Comparison of ENCODE assay signal across 38 cellular contexts in the genomic region with DNA sequence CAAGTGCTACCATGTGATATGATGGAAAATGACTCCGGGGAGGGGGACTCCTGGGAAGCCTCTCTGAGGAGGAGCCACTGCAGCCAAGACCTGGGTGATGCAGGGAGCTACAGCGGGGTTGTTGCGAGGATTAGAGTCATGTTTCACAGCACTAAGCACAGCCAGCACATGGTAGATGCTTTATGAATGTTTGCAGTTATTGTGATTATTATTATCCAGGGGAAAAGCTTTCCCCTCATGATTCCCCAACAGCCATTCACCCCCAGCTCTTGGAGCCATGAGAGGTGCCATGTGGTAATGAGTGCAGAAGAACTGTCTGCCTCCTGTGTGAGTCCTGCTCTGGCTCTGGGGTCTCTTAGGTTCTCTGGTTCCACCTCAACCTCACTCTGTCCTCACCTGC. TPM values are rescaled to one million over a fixed set of nuclear protein-coding genes. Genes with fewer than 3 reads are reported as not detected.
"Had no signal": no experiment of that assay in that cellular context is flagged by ENCODE, and none has a peak within 500 bp of the region (broad histone marks: within the 10 kb centered on the region; RNA-seq: fewer than 3 reads in every experiment).

No MANE protein-coding gene starts in this region.

- ATAC-seq: activated CD8-positive, alpha-beta T cell treated with anti-CD3 and anti-CD28 coated beads for 36 hours; activated naive CD4-positive, alpha-beta T cell treated with anti-CD3 and anti-CD28 coated beads, Interleukin-2, amount 50 U/mL, for 72 hours; activated T-cell treated with anti-CD3 and anti-CD28 coated beads, Interleukin-2, amount 50 U/mL, for 4 hours; activated T-cell treated with anti-CD3 and anti-CD28 coated beads, Interleukin-2, amount 50 U/mL, for 72 hours; activated T-helper 17 cell treated with anti-CD3 and anti-CD28 coated beads, Interleukin-2, amount 50 U/mL, for 72 hours; body of pancreas had no signal

- DNase-seq: activated B cell treated with CpG ODN at 0.5 μM for 24 hours; activated CD4-positive, alpha-beta memory T cell treated with anti-CD3 and anti-CD28 coated beads for 36 hours; activated CD4-positive, alpha-beta T cell treated with anti-CD3 and anti-CD28 coated beads for 4 hours; activated CD4-positive, alpha-beta T cell treated with anti-CD3 and anti-CD28 coated beads, Interleukin-2, amount 10 ng/mL, durations not matched to agents 24 days and 14 days; activated CD4-positive, alpha-beta T cell treated with anti-CD3 and anti-CD28 coated beads, Interleukin-2, amount 50 U/mL, for 1 hour; activated CD4-positive, alpha-beta T cell treated with anti-CD3 and anti-CD28 coated beads, Interleukin-2, amount 50 U/mL, for 4 hours; activated CD4-positive, CD25-positive, alpha-beta regulatory T cell treated with anti-CD3 and anti-CD28 coated beads, Interleukin-2, amount 50 U/mL, for 72 hours; activated CD8-positive, alpha-beta memory T cell treated with anti-CD3 and anti-CD28 coated beads, Interleukin-2, amount 50 U/mL, for 4 hours; activated CD8-positive, alpha-beta T cell treated with anti-CD3 and anti-CD28 coated beads for 36 hours; activated effector memory CD4-positive, alpha-beta T cell treated with anti-CD3 and anti-CD28 coated beads, Interleukin-2, amount 50 U/mL, for 16 hours; activated gamma-delta T cell treated with Interleukin-2 at 50 U/mL for 16 hours; activated naive CD4-positive, alpha-beta T cell; activated naive CD4-positive, alpha-beta T cell treated with anti-CD3 and anti-CD28 coated beads for 36 hours; activated naive CD4-positive, alpha-beta T cell treated with anti-CD3 and anti-CD28 coated beads, Interleukin-2, amount 50 U/mL, for 16 hours; activated naive CD8-positive, alpha-beta T cell treated with anti-CD3 and anti-CD28 coated beads for 36 hours; activated T-cell treated with anti-CD3 and anti-CD28 coated beads for 4 hours; activated T-cell treated with anti-CD3 and anti-CD28 coated beads, Interleukin-2, amount 50 U/mL, for 1 hour; activated T-cell treated with anti-CD3 and anti-CD28 coated beads, Interleukin-2, amount 50 U/mL, for 4 hours; activated T-cell treated with anti-CD3 and anti-CD28 coated beads, Interleukin-2, amount 50 U/mL, for 72 hours; adrenal gland; amniotic stem cell; aorta; body of pancreas; brain microvascular endothelial cell; central memory CD4-positive, alpha-beta T cell; colonic mucosa; T-helper 2 cell; T-helper 9 cell had no signal

- H3K27ac Mint-ChIP-seq: activated B cell treated with CpG ODN at 0.5 μM for 24 hours; activated CD4-positive, alpha-beta memory T cell treated with anti-CD3 and anti-CD28 coated beads for 36 hours; activated CD4-positive, alpha-beta T cell treated with anti-CD3 and anti-CD28 coated beads, Interleukin-2, amount 10 ng/mL, durations not matched to agents 24 days and 14 days; activated CD8-positive, alpha-beta T cell treated with anti-CD3 and anti-CD28 coated beads for 36 hours; activated naive CD4-positive, alpha-beta T cell treated with anti-CD3 and anti-CD28 coated beads for 36 hours; activated naive CD4-positive, alpha-beta T cell treated with anti-CD3 and anti-CD28 coated beads, Interleukin-2, amount 50 U/mL, for 72 hours; activated naive CD8-positive, alpha-beta T cell treated with anti-CD3 and anti-CD28 coated beads for 36 hours; activated T-cell treated with anti-CD3 and anti-CD28 coated beads, Interleukin-2, amount 50 U/mL, for 72 hours; activated T-helper 1 cell treated with anti-CD3 and anti-CD28 coated beads, Interleukin-12 subunit alpha, Interleukin-12 subunit beta, Interleukin-2, Interleukin-4 antibody, amounts not matched to agents 30 ng/mL and 10 ng/mL and 1 ng/mL, durations not matched to agents 14 hours and 24 hours and 36 hours; activated T-helper 17 cell treated with anti-CD3 and anti-CD28 coated beads, Interleukin-2, amount 50 U/mL, for 72 hours; T-helper 2 cell treated with Interferon-gamma antibody and Interleukin-4, amounts not matched to agents 5 μg/mL and 100 μg/mL, for 36 hours had no signal

- H3K27me3 ChIP-seq: adrenal gland, body of pancreas, brain microvascular endothelial cell, colonic mucosa had no signal

- FAIRE-seq: astrocyte, TTC549 had no signal

- H3K4me1 Mint-ChIP-seq: activated B cell treated with CpG ODN at 0.5 μM for 24 hours; activated naive CD8-positive, alpha-beta T cell treated with anti-CD3 and anti-CD28 coated beads for 36 hours; activated T-helper 17 cell treated with anti-CD3 and anti-CD28 coated beads, Interleukin-2, amount 50 U/mL, for 72 hours had no signal

- H3K9me3 Mint-ChIP-seq: activated B cell treated with CpG ODN at 0.5 μM for 24 hours; activated CD4-positive, alpha-beta memory T cell treated with anti-CD3 and anti-CD28 coated beads for 36 hours; activated CD4-positive, alpha-beta T cell treated with anti-CD3 and anti-CD28 coated beads, Interleukin-2, amount 10 ng/mL, durations not matched to agents 24 days and 14 days; activated CD8-positive, alpha-beta T cell treated with anti-CD3 and anti-CD28 coated beads for 36 hours; activated naive CD4-positive, alpha-beta T cell treated with anti-CD3 and anti-CD28 coated beads for 36 hours; activated naive CD4-positive, alpha-beta T cell treated with anti-CD3 and anti-CD28 coated beads, Interleukin-2, amount 50 U/mL, for 72 hours; activated naive CD8-positive, alpha-beta T cell treated with anti-CD3 and anti-CD28 coated beads for 36 hours; activated T-cell treated with anti-CD3 and anti-CD28 coated beads, Interleukin-2, amount 50 U/mL, for 4 hours; activated T-cell treated with anti-CD3 and anti-CD28 coated beads, Interleukin-2, amount 50 U/mL, for 72 hours; activated T-helper 1 cell treated with anti-CD3 and anti-CD28 coated beads, Interleukin-12 subunit alpha, Interleukin-12 subunit beta, Interleukin-2, Interleukin-4 antibody, amounts not matched to agents 30 ng/mL and 10 ng/mL and 1 ng/mL, durations not matched to agents 14 hours and 24 hours and 36 hours; activated T-helper 17 cell treated with anti-CD3 and anti-CD28 coated beads, Interleukin-2, amount 50 U/mL, for 72 hours; T-helper 2 cell treated with Interferon-gamma antibody and Interleukin-4, amounts not matched to agents 5 μg/mL and 100 μg/mL, for 36 hours had no signal

- H3K27ac ChIP-seq: adrenal gland, body of pancreas, brain microvascular endothelial cell, breast epithelium, colonic mucosa, VCaP had no signal

- H3K4me3 ChIP-seq: adrenal gland, body of pancreas, breast epithelium, colonic mucosa had no signal

- H3K9me3 ChIP-seq: adrenal gland, body of pancreas, breast epithelium, colonic mucosa had no signal

- H3K36me3 Mint-ChIP-seq: activated CD4-positive, alpha-beta memory T cell treated with anti-CD3 and anti-CD28 coated beads for 36 hours; activated naive CD4-positive, alpha-beta T cell treated with anti-CD3 and anti-CD28 coated beads, Interleukin-2, amount 50 U/mL, for 72 hours; activated naive CD8-positive, alpha-beta T cell treated with anti-CD3 and anti-CD28 coated beads for 36 hours had no signal

- H3K4me1 ChIP-seq: adrenal gland, body of pancreas, breast epithelium, colonic mucosa had no signal

- H3K4me3 Mint-ChIP-seq: activated B cell treated with CpG ODN at 0.5 μM for 24 hours; activated CD4-positive, alpha-beta memory T cell treated with anti-CD3 and anti-CD28 coated beads for 36 hours; activated CD4-positive, alpha-beta T cell treated with anti-CD3 and anti-CD28 coated beads, Interleukin-2, amount 10 ng/mL, durations not matched to agents 24 days and 14 days; activated CD8-positive, alpha-beta T cell treated with anti-CD3 and anti-CD28 coated beads for 36 hours; activated naive CD4-positive, alpha-beta T cell treated with anti-CD3 and anti-CD28 coated beads for 36 hours; activated naive CD8-positive, alpha-beta T cell treated with anti-CD3 and anti-CD28 coated beads for 36 hours; activated T-cell treated with anti-CD3 and anti-CD28 coated beads, Interleukin-2, amount 50 U/mL, for 4 hours; activated T-cell treated with anti-CD3 and anti-CD28 coated beads, Interleukin-2, amount 50 U/mL, for 72 hours; activated T-helper 1 cell treated with anti-CD3 and anti-CD28 coated beads, Interleukin-12 subunit alpha, Interleukin-12 subunit beta, Interleukin-2, Interleukin-4 antibody, amounts not matched to agents 30 ng/mL and 10 ng/mL and 1 ng/mL, durations not matched to agents 14 hours and 24 hours and 36 hours; activated T-helper 17 cell treated with anti-CD3 and anti-CD28 coated beads, Interleukin-2, amount 50 U/mL, for 72 hours; T-helper 2 cell treated with Interferon-gamma antibody and Interleukin-4, amounts not matched to agents 5 μg/mL and 100 μg/mL, for 36 hours had no signal

- H3K36me3 ChIP-seq: adrenal gland, brain microvascular endothelial cell, breast epithelium, colonic mucosa had no signal

RNA-seq across cellular contexts. Expression of a gene that starts 39.9 kb away (rescaled TPM):
- total RNA-seq: activated CD4-positive, alpha-beta memory T cell treated with anti-CD3 and anti-CD28 coated beads for 36 hours; activated CD4-positive, alpha-beta T cell treated with anti-CD3 and anti-CD28 coated beads, Interleukin-2, amount 10 ng/mL, durations not matched to agents 24 days and 14 days; activated CD8-positive, alpha-beta memory T cell treated with anti-CD3 and anti-CD28 coated beads for 36 hours; activated CD8-positive, alpha-beta T cell treated with anti-CD3 and anti-CD28 coated beads for 36 hours; activated naive CD4-positive, alpha-beta T cell treated with anti-CD3 and anti-CD28 coated beads for 36 hours; activated naive CD4-positive, alpha-beta T cell treated with anti-CD3 and anti-CD28 coated beads, Interleukin-2, amount 50 U/mL, for 72 hours; activated naive CD8-positive, alpha-beta T cell treated with anti-CD3 and anti-CD28 coated beads for 36 hours; activated T-cell treated with anti-CD3 and anti-CD28 coated beads, Interleukin-2, amount 50 U/mL, for 4 hours; activated T-helper 1 cell treated with anti-CD3 and anti-CD28 coated beads, Interleukin-12 subunit alpha, Interleukin-12 subunit beta, Interleukin-2, Interleukin-4 antibody, amounts not matched to agents 30 ng/mL and 10 ng/mL and 1 ng/mL, durations not matched to agents 14 hours and 24 hours and 36 hours; activated T-helper 17 cell treated with anti-CD3 and anti-CD28 coated beads, Interleukin-2, amount 50 U/mL, for 72 hours; body of pancreas; breast epithelium; cardiac septum had no signal
- polyA plus RNA-seq: aorta had no signal

RNA-seq across cellular contexts. Expression of a gene that starts 46.1 kb away (rescaled TPM):
- total RNA-seq: activated B cell treated with CpG ODN at 0.5 μM for 24 hours; activated CD4-positive, alpha-beta memory T cell treated with anti-CD3 and anti-CD28 coated beads for 36 hours; activated CD4-positive, alpha-beta T cell treated with anti-CD3 and anti-CD28 coated beads, Interleukin-2, amount 10 ng/mL, durations not matched to agents 24 days and 14 days; activated CD8-positive, alpha-beta memory T cell treated with anti-CD3 and anti-CD28 coated beads for 36 hours; activated CD8-positive, alpha-beta T cell treated with anti-CD3 and anti-CD28 coated beads for 36 hours; activated naive CD4-positive, alpha-beta T cell treated with anti-CD3 and anti-CD28 coated beads for 36 hours; activated naive CD8-positive, alpha-beta T cell treated with anti-CD3 and anti-CD28 coated beads for 36 hours; activated T-cell treated with anti-CD3 and anti-CD28 coated beads, Interleukin-2, amount 50 U/mL, for 4 hours; activated T-cell treated with anti-CD3 and anti-CD28 coated beads, Interleukin-2, amount 50 U/mL, for 72 hours; activated T-helper 1 cell treated with anti-CD3 and anti-CD28 coated beads, Interleukin-12 subunit alpha, Interleukin-12 subunit beta, Interleukin-2, Interleukin-4 antibody, amounts not matched to agents 30 ng/mL and 10 ng/mL and 1 ng/mL, durations not matched to agents 14 hours and 24 hours and 36 hours; cardiac septum had no signal
